Comparison of ENCODE assay signal across 1 cellular context in the genomic region with DNA sequence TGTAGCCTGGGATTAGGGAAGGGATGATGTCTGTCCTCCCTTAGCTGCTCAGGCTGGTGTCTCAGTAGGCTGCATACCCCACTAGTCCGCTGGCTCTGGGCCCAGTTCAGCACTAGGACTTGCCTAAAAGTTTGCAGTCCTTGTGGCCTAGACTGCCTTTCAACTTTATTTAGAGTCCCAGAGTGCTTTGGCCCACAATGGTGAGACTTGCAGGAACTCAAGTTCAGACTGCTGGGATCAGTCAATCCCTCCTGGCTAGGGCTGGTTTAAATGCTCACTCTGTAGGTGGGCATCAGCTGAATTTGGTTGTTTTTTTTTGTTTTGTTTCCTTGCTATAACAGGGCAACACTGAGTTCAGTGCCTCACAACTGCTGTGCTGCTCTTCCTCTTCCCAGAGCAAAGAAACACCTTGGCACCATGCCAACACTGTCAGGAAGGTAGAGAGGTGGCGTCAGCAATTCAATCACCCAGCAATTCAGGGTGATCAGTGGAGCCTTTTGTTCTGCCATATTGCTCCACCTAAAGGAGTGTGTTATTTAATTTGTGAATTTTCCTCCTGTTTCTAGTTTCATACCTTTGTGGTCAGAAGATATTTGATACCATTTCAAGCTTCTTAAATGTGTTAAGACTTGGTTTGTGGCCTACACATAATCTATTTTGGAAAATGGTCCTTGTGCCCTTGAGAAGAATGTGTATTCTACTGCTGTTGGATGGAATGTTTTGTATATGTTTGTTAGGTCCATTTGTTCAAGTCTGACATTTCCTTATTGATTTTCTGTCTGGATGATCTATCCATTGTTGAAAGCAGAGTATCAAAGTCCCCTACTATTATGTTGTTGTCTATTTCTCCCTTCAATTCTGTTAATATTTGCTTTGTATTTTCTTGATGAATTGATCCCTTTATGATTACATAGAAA.
TF ChIP-seq lines count a peak whose summit lies in the region.

No MANE protein-coding gene starts in this region.

TF ChIP-seq in HepG2, 621 proteins besides CTCF, POLR2A, EP300 and RAD21 (continued from another document and continues in another):
- TF ChIP-seq, protein P1, sequence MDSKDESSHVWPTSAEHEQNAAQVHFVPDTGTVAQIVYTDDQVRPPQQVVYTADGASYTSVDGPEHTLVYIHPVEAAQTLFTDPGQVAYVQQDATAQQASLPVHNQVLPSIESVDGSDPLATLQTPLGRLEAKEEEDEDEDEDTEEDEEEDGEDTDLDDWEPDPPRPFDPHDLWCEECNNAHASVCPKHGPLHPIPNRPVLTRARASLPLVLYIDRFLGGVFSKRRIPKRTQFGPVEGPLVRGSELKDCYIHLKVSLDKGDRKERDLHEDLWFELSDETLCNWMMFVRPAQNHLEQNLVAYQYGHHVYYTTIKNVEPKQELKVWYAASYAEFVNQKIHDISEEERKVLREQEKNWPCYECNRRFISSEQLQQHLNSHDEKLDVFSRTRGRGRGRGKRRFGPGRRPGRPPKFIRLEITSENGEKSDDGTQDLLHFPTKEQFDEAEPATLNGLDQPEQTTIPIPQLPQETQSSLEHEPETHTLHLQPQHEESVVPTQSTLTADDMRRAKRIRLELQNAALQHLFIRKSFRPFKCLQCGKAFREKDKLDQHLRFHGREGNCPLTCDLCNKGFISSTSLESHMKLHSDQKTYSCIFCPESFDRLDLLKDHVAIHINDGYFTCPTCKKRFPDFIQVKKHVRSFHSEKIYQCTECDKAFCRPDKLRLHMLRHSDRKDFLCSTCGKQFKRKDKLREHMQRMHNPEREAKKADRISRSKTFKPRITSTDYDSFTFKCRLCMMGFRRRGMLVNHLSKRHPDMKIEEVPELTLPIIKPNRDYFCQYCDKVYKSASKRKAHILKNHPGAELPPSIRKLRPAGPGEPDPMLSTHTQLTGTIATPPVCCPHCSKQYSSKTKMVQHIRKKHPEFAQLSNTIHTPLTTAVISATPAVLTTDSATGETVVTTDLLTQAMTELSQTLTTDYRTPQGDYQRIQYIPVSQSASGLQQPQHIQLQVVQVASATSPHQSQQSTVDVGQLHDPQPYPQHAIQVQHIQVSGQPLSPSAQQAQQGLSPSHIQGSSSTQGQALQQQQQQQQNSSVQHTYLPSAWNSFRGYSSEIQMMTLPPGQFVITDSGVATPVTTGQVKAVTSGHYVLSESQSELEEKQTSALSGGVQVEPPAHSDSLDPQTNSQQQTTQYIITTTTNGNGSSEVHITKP (CRISPR knock-in tag; IDR thresholded peaks at IDR 0.05; ENCODE audit: low read depth) = no peak
- TF ChIP-seq NFRKB (IDR thresholded peaks at IDR 0.05) (no peak), DMTF1 (CRISPR knock-in tag; IDR thresholded peaks at IDR 0.05) (no peak), HMG20B (CRISPR knock-in tag; conservative IDR thresholded peaks at IDR 0.05) (no peak), ZNF367 (CRISPR knock-in tag; IDR thresholded peaks at IDR 0.05; ENCODE audit: borderline replicate concordance) (no peak), FOXA3 (CRISPR knock-in tag; IDR thresholded peaks at IDR 0.05) (peak; percentile 87), DPF2 (CRISPR knock-in tag; IDR thresholded peaks at IDR 0.05; ENCODE audit: borderline replicate concordance, low read depth) (peak; percentile 74), ZBTB25 (CRISPR knock-in tag; IDR thresholded peaks at IDR 0.05) (no peak), ATM (IDR thresholded peaks at IDR 0.05; ENCODE audit: borderline replicate concordance) (no peak), ERF (CRISPR knock-in tag; IDR thresholded peaks at IDR 0.05) (peak; percentile 18), ZZZ3 (CRISPR knock-in tag; IDR thresholded peaks at IDR 0.05; ENCODE audit: borderline replicate concordance) (no peak), NRL (CRISPR knock-in tag; IDR thresholded peaks at IDR 0.05; ENCODE audit: borderline replicate concordance) (no peak), ZNF136 (CRISPR knock-in tag; IDR thresholded peaks at IDR 0.05; ENCODE audit: low read depth) (no peak), MTF1 (CRISPR knock-in tag; IDR thresholded peaks at IDR 0.05) (no peak), FOXP1 (IDR thresholded peaks at IDR 0.05) (peak; percentile 79; the same call in 1 of the 2 replicates), FOXP1 (CRISPR knock-in tag; IDR thresholded peaks at IDR 0.05) (peak; percentile 92), PHF21A (CRISPR knock-in tag; IDR thresholded peaks at IDR 0.05) (no peak; the same call in 1 of the 2 replicates), ZNF501 (CRISPR knock-in tag; IDR thresholded peaks at IDR 0.05) (peak; percentile 72), ZNF253 (CRISPR knock-in tag; IDR thresholded peaks at IDR 0.05; ENCODE audit: borderline replicate concordance) (no peak), ELF4 (CRISPR knock-in tag; IDR thresholded peaks at IDR 0.05; ENCODE audit: borderline replicate concordance) (no peak), RNF2 (conservative IDR thresholded peaks at IDR 0.05; ENCODE audit: low read depth) (no peak), HDAC2 (CRISPR knock-in tag; IDR thresholded peaks at IDR 0.05) (peak; percentile 76), GATA4 (IDR thresholded peaks at IDR 0.05; ENCODE audit: borderline replicate concordance, low read depth) (peak; percentile 51; the same call in 1 of the 2 replicates), SIX1 (CRISPR knock-in tag; IDR thresholded peaks at IDR 0.05; ENCODE audit: borderline replicate concordance) (peak; percentile 64; the same call in 1 of the 2 replicates), HOXA9 (CRISPR knock-in tag; IDR thresholded peaks at IDR 0.05; ENCODE audit: borderline replicate concordance) (no peak), ZBTB44 (CRISPR knock-in tag; IDR thresholded peaks at IDR 0.05) (no peak), ZNF256 (CRISPR knock-in tag; conservative IDR thresholded peaks at IDR 0.05) (no peak), ZNF644 (CRISPR knock-in tag; IDR thresholded peaks at IDR 0.05; ENCODE audit: low read depth) (peak; percentile 69), MEIS1 (CRISPR knock-in tag; IDR thresholded peaks at IDR 0.05; ENCODE audit: borderline replicate concordance) (peak; percentile 98), FOXO1 (CRISPR knock-in tag; IDR thresholded peaks at IDR 0.05) (peak; percentile 93), TBL1XR1 (IDR thresholded peaks at IDR 0.05; ENCODE audit: borderline replicate concordance, low read length, partially characterized antibody) (peak; percentile 68), SMARCE1 (IDR thresholded peaks at IDR 0.05; ENCODE audit: borderline replicate concordance) (0 out of 2 replicates have a peak, but pooled peaks have one; percentile 29), RORA (CRISPR knock-in tag; IDR thresholded peaks at IDR 0.05) (no peak), HINFP (CRISPR knock-in tag; IDR thresholded peaks at IDR 0.05; ENCODE audit: low read depth) (no peak), NCOA1 (CRISPR knock-in tag; IDR thresholded peaks at IDR 0.05) (no peak)
- TF ChIP-seq, protein P2, sequence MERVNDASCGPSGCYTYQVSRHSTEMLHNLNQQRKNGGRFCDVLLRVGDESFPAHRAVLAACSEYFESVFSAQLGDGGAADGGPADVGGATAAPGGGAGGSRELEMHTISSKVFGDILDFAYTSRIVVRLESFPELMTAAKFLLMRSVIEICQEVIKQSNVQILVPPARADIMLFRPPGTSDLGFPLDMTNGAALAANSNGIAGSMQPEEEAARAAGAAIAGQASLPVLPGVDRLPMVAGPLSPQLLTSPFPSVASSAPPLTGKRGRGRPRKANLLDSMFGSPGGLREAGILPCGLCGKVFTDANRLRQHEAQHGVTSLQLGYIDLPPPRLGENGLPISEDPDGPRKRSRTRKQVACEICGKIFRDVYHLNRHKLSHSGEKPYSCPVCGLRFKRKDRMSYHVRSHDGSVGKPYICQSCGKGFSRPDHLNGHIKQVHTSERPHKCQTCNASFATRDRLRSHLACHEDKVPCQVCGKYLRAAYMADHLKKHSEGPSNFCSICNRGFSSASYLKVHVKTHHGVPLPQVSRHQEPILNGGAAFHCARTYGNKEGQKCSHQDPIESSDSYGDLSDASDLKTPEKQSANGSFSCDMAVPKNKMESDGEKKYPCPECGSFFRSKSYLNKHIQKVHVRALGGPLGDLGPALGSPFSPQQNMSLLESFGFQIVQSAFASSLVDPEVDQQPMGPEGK (CRISPR knock-in tag; IDR thresholded peaks at IDR 0.05) = no peak
- TF ChIP-seq, protein P3, sequence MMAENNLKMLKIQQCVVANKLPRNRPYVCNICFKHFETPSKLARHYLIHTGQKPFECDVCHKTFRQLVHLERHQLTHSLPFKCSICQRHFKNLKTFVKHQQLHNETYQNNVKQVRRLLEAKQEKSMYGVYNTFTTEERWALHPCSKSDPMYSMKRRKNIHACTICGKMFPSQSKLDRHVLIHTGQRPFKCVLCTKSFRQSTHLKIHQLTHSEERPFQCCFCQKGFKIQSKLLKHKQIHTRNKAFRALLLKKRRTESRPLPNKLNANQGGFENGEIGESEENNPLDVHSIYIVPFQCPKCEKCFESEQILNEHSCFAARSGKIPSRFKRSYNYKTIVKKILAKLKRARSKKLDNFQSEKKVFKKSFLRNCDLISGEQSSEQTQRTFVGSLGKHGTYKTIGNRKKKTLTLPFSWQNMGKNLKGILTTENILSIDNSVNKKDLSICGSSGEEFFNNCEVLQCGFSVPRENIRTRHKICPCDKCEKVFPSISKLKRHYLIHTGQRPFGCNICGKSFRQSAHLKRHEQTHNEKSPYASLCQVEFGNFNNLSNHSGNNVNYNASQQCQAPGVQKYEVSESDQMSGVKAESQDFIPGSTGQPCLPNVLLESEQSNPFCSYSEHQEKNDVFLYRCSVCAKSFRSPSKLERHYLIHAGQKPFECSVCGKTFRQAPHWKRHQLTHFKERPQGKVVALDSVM (CRISPR knock-in tag; IDR thresholded peaks at IDR 0.05) = no peak
- TF ChIP-seq, protein P4, sequence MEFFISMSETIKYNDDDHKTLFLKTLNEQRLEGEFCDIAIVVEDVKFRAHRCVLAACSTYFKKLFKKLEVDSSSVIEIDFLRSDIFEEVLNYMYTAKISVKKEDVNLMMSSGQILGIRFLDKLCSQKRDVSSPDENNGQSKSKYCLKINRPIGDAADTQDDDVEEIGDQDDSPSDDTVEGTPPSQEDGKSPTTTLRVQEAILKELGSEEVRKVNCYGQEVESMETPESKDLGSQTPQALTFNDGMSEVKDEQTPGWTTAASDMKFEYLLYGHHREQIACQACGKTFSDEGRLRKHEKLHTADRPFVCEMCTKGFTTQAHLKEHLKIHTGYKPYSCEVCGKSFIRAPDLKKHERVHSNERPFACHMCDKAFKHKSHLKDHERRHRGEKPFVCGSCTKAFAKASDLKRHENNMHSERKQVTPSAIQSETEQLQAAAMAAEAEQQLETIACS (CRISPR knock-in tag; IDR thresholded peaks at IDR 0.05) = no peak
- TF ChIP-seq, protein P5, sequence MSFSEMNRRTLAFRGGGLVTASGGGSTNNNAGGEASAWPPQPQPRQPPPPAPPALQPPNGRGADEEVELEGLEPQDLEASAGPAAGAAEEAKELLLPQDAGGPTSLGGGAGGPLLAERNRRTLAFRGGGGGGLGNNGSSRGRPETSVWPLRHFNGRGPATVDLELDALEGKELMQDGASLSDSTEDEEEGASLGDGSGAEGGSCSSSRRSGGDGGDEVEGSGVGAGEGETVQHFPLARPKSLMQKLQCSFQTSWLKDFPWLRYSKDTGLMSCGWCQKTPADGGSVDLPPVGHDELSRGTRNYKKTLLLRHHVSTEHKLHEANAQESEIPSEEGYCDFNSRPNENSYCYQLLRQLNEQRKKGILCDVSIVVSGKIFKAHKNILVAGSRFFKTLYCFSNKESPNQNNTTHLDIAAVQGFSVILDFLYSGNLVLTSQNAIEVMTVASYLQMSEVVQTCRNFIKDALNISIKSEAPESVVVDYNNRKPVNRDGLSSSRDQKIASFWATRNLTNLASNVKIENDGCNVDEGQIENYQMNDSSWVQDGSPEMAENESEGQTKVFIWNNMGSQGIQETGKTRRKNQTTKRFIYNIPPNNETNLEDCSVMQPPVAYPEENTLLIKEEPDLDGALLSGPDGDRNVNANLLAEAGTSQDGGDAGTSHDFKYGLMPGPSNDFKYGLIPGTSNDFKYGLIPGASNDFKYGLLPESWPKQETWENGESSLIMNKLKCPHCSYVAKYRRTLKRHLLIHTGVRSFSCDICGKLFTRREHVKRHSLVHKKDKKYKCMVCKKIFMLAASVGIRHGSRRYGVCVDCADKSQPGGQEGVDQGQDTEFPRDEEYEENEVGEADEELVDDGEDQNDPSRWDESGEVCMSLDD (CRISPR knock-in tag; IDR thresholded peaks at IDR 0.05; ENCODE audit: borderline replicate concordance) = no peak
